ENCODE assay signal across 1 cellular context in the genomic region with DNA sequence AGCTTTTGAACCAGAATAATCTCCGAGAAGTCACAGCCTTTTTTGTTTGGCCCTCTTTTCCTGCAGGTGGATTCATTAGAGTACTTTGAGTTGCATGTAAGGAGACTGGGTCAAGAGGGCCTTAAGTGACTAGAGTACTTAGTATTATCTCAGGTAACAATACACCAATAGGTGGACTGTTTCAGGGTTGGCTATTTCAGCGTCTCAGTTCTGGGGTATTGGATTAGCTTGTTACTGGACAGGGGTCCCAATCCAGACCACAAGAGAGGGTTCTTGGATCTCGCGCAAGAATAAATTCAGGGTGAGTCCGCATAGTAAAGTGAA.
TF ChIP-seq lines count a peak whose summit lies in the region.

No MANE protein-coding gene starts in this region.

TF ChIP-seq in K562, 482 proteins besides CTCF, POLR2A, EP300 and RAD21 (continued from another document):
- TF ChIP-seq ZBTB11 (CRISPR knock-in tag; IDR thresholded peaks at IDR 0.05), result peak in 1 of 3 experiments; percentile 14; a peak in 1 of 6 replicates
- no peak for TF ChIP-seq ATF3 (IDR thresholded peaks at IDR 0.05)
- TF ChIP-seq ATF3 (CRISPR knock-in tag; conservative IDR thresholded peaks at IDR 0.05), result no peak
- no peak for TF ChIP-seq MYBL2 (IDR thresholded peaks at IDR 0.05; ENCODE audit: low read depth)
- no peak for TF ChIP-seq MYBL2 (CRISPR knock-in tag; IDR thresholded peaks at IDR 0.05; ENCODE audit: borderline replicate concordance)
- 0 out of 2 replicates have a peak, but pooled peaks have one; percentile 12 for TF ChIP-seq KLF6 (CRISPR knock-in tag; IDR thresholded peaks at IDR 0.05; ENCODE audit: borderline replicate concordance)
- TF ChIP-seq ETS2 (tag; IDR thresholded peaks at IDR 0.05; ENCODE audit: borderline replicate concordance, poor library complexity, severe bottlenecking), result no peak
- TF ChIP-seq NR2C2 (CRISPR knock-in tag; IDR thresholded peaks at IDR 0.05), result no peak
- TF ChIP-seq NR2C2 (tag; IDR thresholded peaks at IDR 0.05), result peak; percentile 76
- TF ChIP-seq ZFPM2 (CRISPR knock-in tag; IDR thresholded peaks at IDR 0.05), result 0 out of 2 replicates have a peak, but pooled peaks have one; percentile 68
- no peak for TF ChIP-seq ZNF644 (tag; IDR thresholded peaks at IDR 0.05; ENCODE audit: low read depth)
- no peak for TF ChIP-seq SIN3B (IDR thresholded peaks at IDR 0.05; ENCODE audit: low read depth)
- no peak for TF ChIP-seq ID3 (CRISPR knock-in tag; IDR thresholded peaks at IDR 0.05)
- TF ChIP-seq ID3 (tag; IDR thresholded peaks at IDR 0.05), result no peak
- TF ChIP-seq TRIM28 (IDR thresholded peaks at IDR 0.05), result no peak
- no peak for TF ChIP-seq HMG20B (CRISPR knock-in tag; IDR thresholded peaks at IDR 0.05)
- TF ChIP-seq ZNF449 (CRISPR knock-in tag; IDR thresholded peaks at IDR 0.05), result no peak
- no peak for TF ChIP-seq TSHZ1 (CRISPR knock-in tag; IDR thresholded peaks at IDR 0.05)
- peak; percentile 2 for TF ChIP-seq KDM5B (IDR thresholded peaks at IDR 0.05; ENCODE audit: insufficient replicate concordance, low read depth, low read length)
- TF ChIP-seq HMGN3 (IDR thresholded peaks at IDR 0.05; ENCODE audit: borderline replicate concordance, extremely low read depth, insufficient read length, low read depth, low read length), result no peak
- peak; percentile 8; the same call in 1 of the 2 replicates for TF ChIP-seq TAF7 (tag; IDR thresholded peaks at IDR 0.05)
- TF ChIP-seq ZFP1 (CRISPR knock-in tag; IDR thresholded peaks at IDR 0.05), result no peak
- TF ChIP-seq NFYB (IDR thresholded peaks at IDR 0.05; ENCODE audit: extremely low read depth, insufficient read length), result no peak
- TF ChIP-seq RB1 (IDR thresholded peaks at IDR 0.05; ENCODE audit: low read depth), result no peak
- no peak for TF ChIP-seq SMAD4 (CRISPR knock-in tag; conservative IDR thresholded peaks at IDR 0.05)
- no peak for TF ChIP-seq ZMIZ1 (IDR thresholded peaks at IDR 0.05; ENCODE audit: low read depth in 2 of 2, low read length in 2 of 2)
- TF ChIP-seq MNT (conservative IDR thresholded peaks at IDR 0.05), result no peak
- TF ChIP-seq RBM25 (IDR thresholded peaks at IDR 0.05; ENCODE audit: low read depth, low read length, severe bottlenecking), result no peak
- no peak for TF ChIP-seq ATF1 (CRISPR knock-in tag; IDR thresholded peaks at IDR 0.05)
- peak; percentile 8 for TF ChIP-seq ATF1 (tag; IDR thresholded peaks at IDR 0.05)
- TF ChIP-seq NFE2L1 (tag; IDR thresholded peaks at IDR 0.05; ENCODE audit: borderline replicate concordance, low read depth), result no peak
- TF ChIP-seq RBFOX2 (IDR thresholded peaks at IDR 0.05; ENCODE audit: low read depth, low read length), result peak; percentile 44
- peak; percentile 20; the same call in 1 of the 2 replicates for TF ChIP-seq ZNF584 (CRISPR knock-in tag; IDR thresholded peaks at IDR 0.05; ENCODE audit: low read depth)
- peak; percentile 3 for TF ChIP-seq PRDM10 (IDR thresholded peaks at IDR 0.05; ENCODE audit: partially characterized antibody)
- TF ChIP-seq ZBED1 (IDR thresholded peaks at IDR 0.05), result no peak
